ENCODE assay signal across 1 cellular context in the genomic region with DNA sequence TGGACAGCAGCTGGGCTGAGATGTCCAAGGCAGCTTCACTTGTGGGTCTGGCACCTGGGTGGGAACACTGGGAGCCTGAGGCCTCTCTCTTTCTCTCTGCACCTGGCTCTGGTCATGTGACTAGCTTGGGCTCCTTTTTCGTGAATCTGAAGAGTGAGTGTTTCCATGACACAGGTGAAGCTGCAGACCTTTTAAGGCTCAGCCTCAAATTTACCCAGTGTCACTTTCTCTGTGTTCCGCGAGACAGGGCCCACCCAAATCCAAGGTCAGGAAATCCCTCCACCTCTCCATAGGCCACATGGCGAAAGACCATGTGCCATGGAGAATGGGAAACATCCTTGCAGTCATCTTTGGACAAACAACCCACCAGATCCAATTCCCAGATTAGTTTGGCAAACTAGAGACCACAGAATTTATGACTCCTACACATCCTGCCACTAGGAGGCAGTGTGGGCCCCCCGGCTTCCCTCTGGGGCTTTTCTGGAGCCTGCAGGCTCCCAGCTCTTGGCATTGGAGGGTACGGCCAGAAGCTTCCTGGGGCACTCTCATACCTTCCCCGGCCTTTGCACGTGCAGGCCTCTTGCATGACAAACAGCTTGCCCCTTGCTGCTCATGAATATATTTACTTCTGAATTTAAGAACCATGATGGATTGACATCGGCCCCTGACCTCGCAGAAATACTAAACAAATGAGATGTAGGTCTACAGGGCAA.
TF ChIP-seq lines count a peak whose summit lies in the region.

No MANE protein-coding gene starts in this region.

TF ChIP-seq in K562, 482 proteins besides CTCF, POLR2A, EP300 and RAD21 (continued from another document and continues in another):
- TF ChIP-seq, protein P1, sequence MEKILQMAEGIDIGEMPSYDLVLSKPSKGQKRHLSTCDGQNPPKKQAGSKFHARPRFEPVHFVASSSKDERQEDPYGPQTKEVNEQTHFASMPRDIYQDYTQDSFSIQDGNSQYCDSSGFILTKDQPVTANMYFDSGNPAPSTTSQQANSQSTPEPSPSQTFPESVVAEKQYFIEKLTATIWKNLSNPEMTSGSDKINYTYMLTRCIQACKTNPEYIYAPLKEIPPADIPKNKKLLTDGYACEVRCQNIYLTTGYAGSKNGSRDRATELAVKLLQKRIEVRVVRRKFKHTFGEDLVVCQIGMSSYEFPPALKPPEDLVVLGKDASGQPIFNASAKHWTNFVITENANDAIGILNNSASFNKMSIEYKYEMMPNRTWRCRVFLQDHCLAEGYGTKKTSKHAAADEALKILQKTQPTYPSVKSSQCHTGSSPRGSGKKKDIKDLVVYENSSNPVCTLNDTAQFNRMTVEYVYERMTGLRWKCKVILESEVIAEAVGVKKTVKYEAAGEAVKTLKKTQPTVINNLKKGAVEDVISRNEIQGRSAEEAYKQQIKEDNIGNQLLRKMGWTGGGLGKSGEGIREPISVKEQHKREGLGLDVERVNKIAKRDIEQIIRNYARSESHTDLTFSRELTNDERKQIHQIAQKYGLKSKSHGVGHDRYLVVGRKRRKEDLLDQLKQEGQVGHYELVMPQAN (IDR thresholded peaks at IDR 0.05; ENCODE audit: borderline replicate concordance) = no peak
- TF ChIP-seq LCOR (CRISPR knock-in tag; IDR thresholded peaks at IDR 0.05) (no peak), JUND (IDR thresholded peaks at IDR 0.05; ENCODE audit: borderline replicate concordance, low read depth, low read length) (peak; percentile 54; the same call in 1 of the 2 replicates), JUND (tag; IDR thresholded peaks at IDR 0.05; ENCODE audit: borderline replicate concordance, low read depth, low read length) (no peak; the same call in 2 of the 3 replicates), TRIM28 (IDR thresholded peaks at IDR 0.05) (no peak), ZNF77 (CRISPR knock-in tag; IDR thresholded peaks at IDR 0.05) (no peak), PPARD (CRISPR knock-in tag; IDR thresholded peaks at IDR 0.05) (no peak), CBX8 (IDR thresholded peaks at IDR 0.05; ENCODE audit: borderline replicate concordance, extremely low read depth, low read depth, low read length, poor library complexity, severe bottlenecking) (no peak), ZNF780A (CRISPR knock-in tag; IDR thresholded peaks at IDR 0.05) (no peak), FOXK1 (CRISPR knock-in tag; IDR thresholded peaks at IDR 0.05; ENCODE audit: borderline replicate concordance) (peak; percentile 48; the same call in 1 of the 2 replicates), U2AF2 (optimal IDR thresholded peaks at IDR 0.05; ENCODE audit: low read depth, low read length) (no peak), MTA2 (IDR thresholded peaks at IDR 0.05; ENCODE audit: low read depth) (no peak), CHD4 (IDR thresholded peaks at IDR 0.05; ENCODE audit: insufficient read depth, insufficient replicate concordance, low read depth, low read length, poor library complexity, severe bottlenecking) (no peak), NRF1 (conservative IDR thresholded peaks at IDR 0.05 in 1 of 2, IDR thresholded peaks at IDR 0.05 in 1 of 2) (no peak), RBFOX2 (IDR thresholded peaks at IDR 0.05; ENCODE audit: low read depth, low read length) (no peak), TAL1 (IDR thresholded peaks at IDR 0.05) (no peak), ZNF551 (CRISPR knock-in tag; IDR thresholded peaks at IDR 0.05) (no peak), PTTG1 (tag; IDR thresholded peaks at IDR 0.05; ENCODE audit: low read depth) (no peak), HDAC6 (IDR thresholded peaks at IDR 0.05; ENCODE audit: low read depth, low read length) (no peak), FOS (IDR thresholded peaks at IDR 0.05; ENCODE audit: extremely low read depth, insufficient read length) (no peak), KAT7 (CRISPR knock-in tag; IDR thresholded peaks at IDR 0.05; ENCODE audit: borderline replicate concordance) (no peak), CXXC5 (CRISPR knock-in tag; IDR thresholded peaks at IDR 0.05) (0 out of 2 replicates have a peak, but pooled peaks have one; percentile 63), PYGO2 (tag; IDR thresholded peaks at IDR 0.05) (0 out of 2 replicates have a peak, but pooled peaks have one; percentile 40), LARP7 (IDR thresholded peaks at IDR 0.05) (no peak), MTA3 (IDR thresholded peaks at IDR 0.05; ENCODE audit: borderline replicate concordance) (peak; percentile 70; the same call in 1 of the 2 replicates), YY1 (IDR thresholded peaks at IDR 0.05; ENCODE audit: borderline replicate concordance in 1 of 3, control insufficient read depth in 1 of 3, extremely low read depth in 1 of 3, insufficient read depth in 3 of 3, insufficient read length in 1 of 3, insufficient replicate concordance in 2 of 3, low read depth in 1 of 3, low read length in 2 of 3) (peak in 1 of 3 experiments; percentile 19), PCBP1 (IDR thresholded peaks at IDR 0.05; ENCODE audit: low read depth, low read length, poor library complexity, severe bottlenecking) (no peak), ZBED1 (IDR thresholded peaks at IDR 0.05) (no peak), MAFK (IDR thresholded peaks at IDR 0.05; ENCODE audit: low read length) (0 out of 2 replicates have a peak, but pooled peaks have one; percentile 16), ETV6 (IDR thresholded peaks at IDR 0.05; ENCODE audit: borderline replicate concordance in 1 of 2, low read depth in 2 of 2, low read length in 1 of 2) (no peak), ETV6 (CRISPR knock-in tag; IDR thresholded peaks at IDR 0.05; ENCODE audit: borderline replicate concordance) (0 out of 2 replicates have a peak, but pooled peaks have one; percentile 72), SIN3A (IDR thresholded peaks at IDR 0.05; ENCODE audit: borderline replicate concordance in 2 of 2, control insufficient read depth in 1 of 2, low read depth in 2 of 2, low read length in 2 of 2) (no peak), BRD4 (IDR thresholded peaks at IDR 0.05) (no peak), SLC30A9 (CRISPR knock-in tag; IDR thresholded peaks at IDR 0.05) (no peak), MAFG (tag; conservative IDR thresholded peaks at IDR 0.05) (no peak; the same call in 1 of the 2 replicates), JUN (IDR thresholded peaks at IDR 0.05; ENCODE audit: borderline replicate concordance, low read depth, low read length) (peak; percentile 54; the same call in 1 of the 2 replicates), JUN (CRISPR knock-in tag; IDR thresholded peaks at IDR 0.05; ENCODE audit: borderline replicate concordance) (no peak)
- TF ChIP-seq, protein P2, sequence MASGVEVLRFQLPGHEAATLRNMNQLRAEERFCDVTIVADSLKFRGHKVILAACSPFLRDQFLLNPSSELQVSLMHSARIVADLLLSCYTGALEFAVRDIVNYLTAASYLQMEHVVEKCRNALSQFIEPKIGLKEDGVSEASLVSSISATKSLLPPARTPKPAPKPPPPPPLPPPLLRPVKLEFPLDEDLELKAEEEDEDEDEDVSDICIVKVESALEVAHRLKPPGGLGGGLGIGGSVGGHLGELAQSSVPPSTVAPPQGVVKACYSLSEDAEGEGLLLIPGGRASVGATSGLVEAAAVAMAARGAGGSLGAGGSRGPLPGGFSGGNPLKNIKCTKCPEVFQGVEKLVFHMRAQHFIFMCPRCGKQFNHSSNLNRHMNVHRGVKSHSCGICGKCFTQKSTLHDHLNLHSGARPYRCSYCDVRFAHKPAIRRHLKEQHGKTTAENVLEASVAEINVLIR (CRISPR knock-in tag; IDR thresholded peaks at IDR 0.05) = peak; percentile 36; the same call in 1 of the 2 replicates
- TF ChIP-seq, protein P3, sequence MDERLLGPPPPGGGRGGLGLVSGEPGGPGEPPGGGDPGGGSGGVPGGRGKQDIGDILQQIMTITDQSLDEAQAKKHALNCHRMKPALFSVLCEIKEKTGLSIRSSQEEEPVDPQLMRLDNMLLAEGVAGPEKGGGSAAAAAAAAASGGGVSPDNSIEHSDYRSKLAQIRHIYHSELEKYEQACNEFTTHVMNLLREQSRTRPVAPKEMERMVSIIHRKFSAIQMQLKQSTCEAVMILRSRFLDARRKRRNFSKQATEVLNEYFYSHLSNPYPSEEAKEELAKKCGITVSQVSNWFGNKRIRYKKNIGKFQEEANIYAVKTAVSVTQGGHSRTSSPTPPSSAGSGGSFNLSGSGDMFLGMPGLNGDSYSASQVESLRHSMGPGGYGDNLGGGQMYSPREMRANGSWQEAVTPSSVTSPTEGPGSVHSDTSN (CRISPR knock-in tag; IDR thresholded peaks at IDR 0.05; ENCODE audit: low read depth) = no peak
- TF ChIP-seq, protein P3 (tag; conservative IDR thresholded peaks at IDR 0.05; ENCODE audit: low read depth) = peak; percentile 58; the same call in 1 of the 2 replicates
- TF ChIP-seq, protein P4, sequence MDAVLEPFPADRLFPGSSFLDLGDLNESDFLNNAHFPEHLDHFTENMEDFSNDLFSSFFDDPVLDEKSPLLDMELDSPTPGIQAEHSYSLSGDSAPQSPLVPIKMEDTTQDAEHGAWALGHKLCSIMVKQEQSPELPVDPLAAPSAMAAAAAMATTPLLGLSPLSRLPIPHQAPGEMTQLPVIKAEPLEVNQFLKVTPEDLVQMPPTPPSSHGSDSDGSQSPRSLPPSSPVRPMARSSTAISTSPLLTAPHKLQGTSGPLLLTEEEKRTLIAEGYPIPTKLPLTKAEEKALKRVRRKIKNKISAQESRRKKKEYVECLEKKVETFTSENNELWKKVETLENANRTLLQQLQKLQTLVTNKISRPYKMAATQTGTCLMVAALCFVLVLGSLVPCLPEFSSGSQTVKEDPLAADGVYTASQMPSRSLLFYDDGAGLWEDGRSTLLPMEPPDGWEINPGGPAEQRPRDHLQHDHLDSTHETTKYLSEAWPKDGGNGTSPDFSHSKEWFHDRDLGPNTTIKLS (IDR thresholded peaks at IDR 0.05; ENCODE audit: borderline replicate concordance, low read depth) = no peak; the same call in 1 of the 2 replicates
- TF ChIP-seq, protein P5, sequence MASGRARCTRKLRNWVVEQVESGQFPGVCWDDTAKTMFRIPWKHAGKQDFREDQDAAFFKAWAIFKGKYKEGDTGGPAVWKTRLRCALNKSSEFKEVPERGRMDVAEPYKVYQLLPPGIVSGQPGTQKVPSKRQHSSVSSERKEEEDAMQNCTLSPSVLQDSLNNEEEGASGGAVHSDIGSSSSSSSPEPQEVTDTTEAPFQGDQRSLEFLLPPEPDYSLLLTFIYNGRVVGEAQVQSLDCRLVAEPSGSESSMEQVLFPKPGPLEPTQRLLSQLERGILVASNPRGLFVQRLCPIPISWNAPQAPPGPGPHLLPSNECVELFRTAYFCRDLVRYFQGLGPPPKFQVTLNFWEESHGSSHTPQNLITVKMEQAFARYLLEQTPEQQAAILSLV (tag; IDR thresholded peaks at IDR 0.05) = no peak; the same call in 1 of the 2 replicates
- TF ChIP-seq, protein P6, sequence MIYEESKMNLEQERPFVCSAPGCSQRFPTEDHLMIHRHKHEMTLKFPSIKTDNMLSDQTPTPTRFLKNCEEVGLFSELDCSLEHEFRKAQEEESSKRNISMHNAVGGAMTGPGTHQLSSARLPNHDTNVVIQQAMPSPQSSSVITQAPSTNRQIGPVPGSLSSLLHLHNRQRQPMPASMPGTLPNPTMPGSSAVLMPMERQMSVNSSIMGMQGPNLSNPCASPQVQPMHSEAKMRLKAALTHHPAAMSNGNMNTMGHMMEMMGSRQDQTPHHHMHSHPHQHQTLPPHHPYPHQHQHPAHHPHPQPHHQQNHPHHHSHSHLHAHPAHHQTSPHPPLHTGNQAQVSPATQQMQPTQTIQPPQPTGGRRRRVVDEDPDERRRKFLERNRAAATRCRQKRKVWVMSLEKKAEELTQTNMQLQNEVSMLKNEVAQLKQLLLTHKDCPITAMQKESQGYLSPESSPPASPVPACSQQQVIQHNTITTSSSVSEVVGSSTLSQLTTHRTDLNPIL (CRISPR knock-in tag; IDR thresholded peaks at IDR 0.05) = no peak
- TF ChIP-seq, protein P7, sequence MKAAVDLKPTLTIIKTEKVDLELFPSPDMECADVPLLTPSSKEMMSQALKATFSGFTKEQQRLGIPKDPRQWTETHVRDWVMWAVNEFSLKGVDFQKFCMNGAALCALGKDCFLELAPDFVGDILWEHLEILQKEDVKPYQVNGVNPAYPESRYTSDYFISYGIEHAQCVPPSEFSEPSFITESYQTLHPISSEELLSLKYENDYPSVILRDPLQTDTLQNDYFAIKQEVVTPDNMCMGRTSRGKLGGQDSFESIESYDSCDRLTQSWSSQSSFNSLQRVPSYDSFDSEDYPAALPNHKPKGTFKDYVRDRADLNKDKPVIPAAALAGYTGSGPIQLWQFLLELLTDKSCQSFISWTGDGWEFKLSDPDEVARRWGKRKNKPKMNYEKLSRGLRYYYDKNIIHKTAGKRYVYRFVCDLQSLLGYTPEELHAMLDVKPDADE (conservative IDR thresholded peaks at IDR 0.05; ENCODE audit: control insufficient read depth, low read depth, low read length) = no peak
- TF ChIP-seq, protein P8, sequence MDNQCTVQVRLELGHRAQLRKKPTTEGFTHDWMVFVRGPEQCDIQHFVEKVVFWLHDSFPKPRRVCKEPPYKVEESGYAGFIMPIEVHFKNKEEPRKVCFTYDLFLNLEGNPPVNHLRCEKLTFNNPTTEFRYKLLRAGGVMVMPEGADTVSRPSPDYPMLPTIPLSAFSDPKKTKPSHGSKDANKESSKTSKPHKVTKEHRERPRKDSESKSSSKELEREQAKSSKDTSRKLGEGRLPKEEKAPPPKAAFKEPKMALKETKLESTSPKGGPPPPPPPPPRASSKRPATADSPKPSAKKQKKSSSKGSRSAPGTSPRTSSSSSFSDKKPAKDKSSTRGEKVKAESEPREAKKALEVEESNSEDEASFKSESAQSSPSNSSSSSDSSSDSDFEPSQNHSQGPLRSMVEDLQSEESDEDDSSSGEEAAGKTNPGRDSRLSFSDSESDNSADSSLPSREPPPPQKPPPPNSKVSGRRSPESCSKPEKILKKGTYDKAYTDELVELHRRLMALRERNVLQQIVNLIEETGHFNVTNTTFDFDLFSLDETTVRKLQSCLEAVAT (IDR thresholded peaks at IDR 0.05) = no peak
- TF ChIP-seq, protein P9, sequence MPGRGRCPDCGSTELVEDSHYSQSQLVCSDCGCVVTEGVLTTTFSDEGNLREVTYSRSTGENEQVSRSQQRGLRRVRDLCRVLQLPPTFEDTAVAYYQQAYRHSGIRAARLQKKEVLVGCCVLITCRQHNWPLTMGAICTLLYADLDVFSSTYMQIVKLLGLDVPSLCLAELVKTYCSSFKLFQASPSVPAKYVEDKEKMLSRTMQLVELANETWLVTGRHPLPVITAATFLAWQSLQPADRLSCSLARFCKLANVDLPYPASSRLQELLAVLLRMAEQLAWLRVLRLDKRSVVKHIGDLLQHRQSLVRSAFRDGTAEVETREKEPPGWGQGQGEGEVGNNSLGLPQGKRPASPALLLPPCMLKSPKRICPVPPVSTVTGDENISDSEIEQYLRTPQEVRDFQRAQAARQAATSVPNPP (IDR thresholded peaks at IDR 0.05; ENCODE audit: borderline replicate concordance, insufficient read depth, insufficient read length) = no peak
